Comparison of ENCODE assay signal across 10 cellular contexts in genomic region chr16:1763521-1764511, GRCh38. TPM values are rescaled to one million over a fixed set of nuclear protein-coding genes. Genes with fewer than 3 reads are reported as not detected.
DNase-seq lines count a peak whose midpoint lies in the region; ATAC-seq, FAIRE-seq and TF ChIP-seq lines count a peak whose summit lies in the region.
"Had no signal": no experiment of that assay in that cellular context is flagged by ENCODE, and none has a peak within 500 bp of the region (broad histone marks: within the 10 kb centered on the region; RNA-seq: fewer than 3 reads in every experiment).

No MANE protein-coding gene starts in this region.

- no peak overlapping the region for H3K9ac ChIP-seq in HCT116 (ENCODE audit: low read length)
- H3K9ac ChIP-seq in GM12878 (ENCODE audit: control insufficient read depth, insufficient read depth, low read length): no peak overlapping the region
- no peak overlapping the region for H3K9ac ChIP-seq in iPS-15b (ENCODE audit: low read depth, low read length)

- FAIRE-seq in A549 (lab: Jason Lieb, UNC): no peak
- no peak for FAIRE-seq in GM12878 (lab: Jason Lieb, UNC)

- peak; percentile 46 for TF ChIP-seq CTCF in A549 (IDR thresholded peaks at IDR 0.05)
- peak in 2 of 3 experiments; percentile 49 to 57; a peak in 4 of 6 replicates for TF ChIP-seq CTCF in HCT116 (IDR thresholded peaks at IDR 0.05 in 2 of 3, conservative IDR thresholded peaks at IDR 0.05 in 1 of 3; ENCODE audit: borderline replicate concordance in 1 of 3, insufficient read depth in 1 of 3, low read depth in 2 of 3, low read length in 2 of 3)
- peak in 2 of 3 experiments; percentile 10 to 12; a peak in 1 of 6 replicates for TF ChIP-seq CTCF in GM12878 (IDR thresholded peaks at IDR 0.05 in 2 of 3, conservative IDR thresholded peaks at IDR 0.05 in 1 of 3; ENCODE audit: control insufficient read depth in 2 of 3, extremely low read depth in 1 of 3, insufficient read depth in 1 of 3, low read depth in 3 of 3, low read length in 3 of 3)
- TF ChIP-seq CTCF in GM10248 (IDR thresholded peaks at IDR 0.05; ENCODE audit: control extremely low read depth, extremely low read depth, low read depth, missing control alignments): no peak

- no peaks in the 10 kb centered on the region for H3K27me3 ChIP-seq in HCT116 (ENCODE audit: insufficient read depth, low read length)
- no peaks in the 10 kb centered on the region for H3K27me3 ChIP-seq in GM12878 (replicated peaks in 1 of 2; ENCODE audit: control insufficient read depth in 2 of 2, insufficient read depth in 2 of 2, low read length in 1 of 2)
- H3K27me3 ChIP-seq in iPS-15b (ENCODE audit: control insufficient read depth, insufficient read depth, low read length): no peaks in the 10 kb centered on the region

- DNase-seq in A549 (ENCODE audit: low read depth in 1 of 2, low spot score in 1 of 2): peak in 1 of 2 experiments; percentile 56
- DNase-seq in HCT116 (ENCODE audit: low read depth, low spot score): no peak
- no peak for DNase-seq in GM12878 (ENCODE audit: low read depth, low spot score)
- DNase-seq in NCI-H1092 treated with DMSO at 0.1 percent for 48 hours (lab: John Stamatoyannopoulos, UW): no peak
- DNase-seq in T-cell: no peak
- DNase-seq in DMS153 treated with DMSO at 0.1 percent for 48 hours (lab: John Stamatoyannopoulos, UW; ENCODE audit: unreplicated experiment): no peak
- DNase-seq in GM10248 (ENCODE audit: extremely low spot score): no peak

- SMC1A ChIA-PET in GM12878 (lab: Charles Lee; ENCODE audit: uncharacterized antibody, unreplicated experiment): no interaction called here

- CTCF ChIA-PET in A549 (lab: Yijun Ruan, JAX) (interaction anchor here (0.7 to 8.5 kb wide), 28 partner anchors 9 to 426 kb away, joined by 3 to 56 read pairs (median 4); partner anchors contain the start of genes EME2, IFT140, IGFALS and MAPK8IP3), HCT116 (lab: Charles Lee) (no interaction called here), GM12878 (lab: Yijun Ruan, JAX) (interaction anchor here (1.2 kb wide), 1 partner anchor 58 kb away, joined by 4 read pairs; the partner anchor contains the start of gene MAPK8IP3), T-cell (lab: Charles Lee) (no interaction called here), GM10248 (lab: Yijun Ruan, JAX) (interaction anchor here (1.4 to 1.6 kb wide), 2 partner anchors 10 to 401 kb away, joined by 3 to 9 read pairs; no protein-coding TSS in a partner anchor)

- no peaks in the 10 kb centered on the region for H3K79me2 ChIP-seq in HCT116 (ENCODE audit: insufficient read depth, low read length)
- H3K79me2 ChIP-seq in GM12878 (ENCODE audit: control insufficient read depth, insufficient read depth, low read length): no peaks in the 10 kb centered on the region

- H3K27me3 Mint-ChIP-seq in T-cell: no peaks in the 10 kb centered on the region

- no peak overlapping the region for H3K27ac ChIP-seq in A549
- H3K27ac ChIP-seq in HCT116 (ENCODE audit: low read depth, low read length): peak overlapping the region; percentile 43; the same call in 1 of the 2 replicates
- no peak overlapping the region for H3K27ac ChIP-seq in GM12878 (ENCODE audit: control insufficient read depth, insufficient read depth)
- H3K27ac ChIP-seq: HL-60, prostate gland had no signal

- no peaks in the 10 kb centered on the region for H3K9me2 ChIP-seq in HCT116 (ENCODE audit: insufficient read depth)

- TF ChIP-seq POLR2A in A549 (IDR thresholded peaks at IDR 0.05; ENCODE audit: low read length) (no peak), HCT116 (IDR thresholded peaks at IDR 0.05; ENCODE audit: borderline replicate concordance, extremely low read depth, insufficient read depth, insufficient read length) (no peak), GM12878 (IDR thresholded peaks at IDR 0.05; ENCODE audit: low read depth, low read length) (no peak; the same call in 1 of the 2 replicates)

- peak; percentile 10 to 65; a peak in 3 of 6 replicates for ATAC-seq in A549
- ATAC-seq in HCT116: peak; percentile 72
- ATAC-seq in GM12878: no peak
- no peak for ATAC-seq in T-cell (replicated peaks in 1 of 4)

- H3K9me3 Mint-ChIP-seq in T-cell: no peaks in the 10 kb centered on the region

- no TSS peak for BruUV-seq in HCT116 (replicated peaks; lab: Mats Ljungman, UMichigan)
- BruUV-seq in GM12878 (replicated peaks; lab: Mats Ljungman, UMichigan): no TSS peak

- H3K4me1 ChIP-seq in A549: no peaks in the 10 kb centered on the region
- peaks cover 8 to 15% of the 10 kb centered on the region in 2 experiments; a peak in 3 of 4 replicates for H3K4me1 ChIP-seq in HCT116 (ENCODE audit: control insufficient read depth in 1 of 2, insufficient read depth in 2 of 2, low read length in 2 of 2)
- no peaks in the 10 kb centered on the region for H3K4me1 ChIP-seq in GM12878 (ENCODE audit: control insufficient read depth, insufficient read depth, low read length)
- H3K4me1 ChIP-seq in iPS-15b (ENCODE audit: control insufficient read depth, insufficient read depth, low read length): no peaks in the 10 kb centered on the region
- H3K4me1 ChIP-seq: prostate gland had no signal

- H3K4me1 Mint-ChIP-seq in T-cell: no peaks in the 10 kb centered on the region

- peaks cover 5 to 13% of the 10 kb centered on the region in 2 experiments; a peak in 2 of 4 replicates for H3K36me3 ChIP-seq in HCT116 (ENCODE audit: control insufficient read depth in 1 of 2, insufficient read depth in 2 of 2, low read length in 2 of 2)
- H3K36me3 ChIP-seq in GM12878 (ENCODE audit: control insufficient read depth in 2 of 2, insufficient read depth in 2 of 2, low read length in 1 of 2): peaks cover 0 to 25% of the 10 kb centered on the region in 2 experiments; a peak in 3 of 4 replicates
- H3K36me3 ChIP-seq in iPS-15b (ENCODE audit: control insufficient read depth, insufficient read depth, low read length): peaks cover 54% of the 10 kb centered on the region

- TF ChIP-seq RAD21 in A549 (conservative IDR thresholded peaks at IDR 0.05 in 1 of 2, IDR thresholded peaks at IDR 0.05 in 1 of 2) (peak; percentile 58 to 68; a peak in 4 of 5 replicates), HCT116 (IDR thresholded peaks at IDR 0.05; ENCODE audit: low read depth) (peak; percentile 69), GM12878 (IDR thresholded peaks at IDR 0.05; ENCODE audit: insufficient read depth, low read depth, low read length) (no peak)

- no peak overlapping the region for H3K27ac Mint-ChIP-seq in T-cell

- H3K4me3 Mint-ChIP-seq in T-cell: no peak overlapping the region

- RAD21 ChIA-PET in HCT116 (lab: Charles Lee; ENCODE audit: low non-redundant PET in 1 of 2, low total read pairs in 2 of 2, uncharacterized antibody in 2 of 2, unreplicated experiment in 2 of 2): interaction anchor here in 1 of 2 experiments (0.6 to 1.3 kb wide), 2 partner anchors 86 to 267 kb away, joined by 3 to 13 read pairs; partner anchors contain the start of gene JPT2
- RAD21 ChIA-PET in GM12878 (lab: Charles Lee; ENCODE audit: unreplicated experiment): no interaction called here

- WGBS in A549 (ENCODE audit: missing lambda C conversion rate): 85% methylated on average over 41 of the region's 81 CpGs
- WGBS in GM12878 (ENCODE audit: insufficient coverage, insufficient replicate concordance, low lambda C conversion rate, missing lambda C conversion rate): 96% methylated on average over 41 of the region's 81 CpGs

- H4K20me1 ChIP-seq in HCT116 (ENCODE audit: insufficient read depth): no peaks in the 10 kb centered on the region
- no peaks in the 10 kb centered on the region for H4K20me1 ChIP-seq in GM12878 (ENCODE audit: control insufficient read depth, insufficient read depth)

- intact Hi-C loops in HCT116 (cut with micrococcal nuclease) (no loop called here), GM12878 (cut with micrococcal nuclease; ENCODE audit: unreplicated experiment) (no loop called here)

- in situ Hi-C loops in GM12878 (cut with MboI): no loop called here

- H2AFZ ChIP-seq in HCT116 (ENCODE audit: low read depth, low read length, poor library complexity, severe bottlenecking): no peak overlapping the region
- H2AFZ ChIP-seq in GM12878 (ENCODE audit: control insufficient read depth, low read depth, low read length): no peak overlapping the region

- H3K4me2 ChIP-seq in A549: no peak overlapping the region
- 0 out of 2 replicates have a peak overlapping the region, but pooled peaks have one; percentile 25 for H3K4me2 ChIP-seq in HCT116 (ENCODE audit: low read length)
- no peak overlapping the region for H3K4me2 ChIP-seq in GM12878 (ENCODE audit: control insufficient read depth, insufficient read depth)

- POLR2A ChIA-PET in A549 (lab: Yijun Ruan, JAX) (interaction anchor here (1.1 to 1.9 kb wide), 2 partner anchors 58 to 72 kb away, joined by 3 to 6 read pairs; partner anchors contain the start of gene MAPK8IP3), HCT116 (lab: Charles Lee) (no interaction called here), GM12878 (lab: Charles Lee) (no interaction called here), T-cell (lab: Charles Lee) (interaction anchor here in 1 of 2 donors (0.6 kb wide), 1 partner anchor 34 kb away, joined by 3 read pairs; no protein-coding TSS in a partner anchor), GM10248 (lab: Yijun Ruan, JAX) (no interaction called here)

- H3K9me3 ChIP-seq in A549: no peaks in the 10 kb centered on the region
- H3K9me3 ChIP-seq in HCT116 (ENCODE audit: control insufficient read depth in 1 of 2, insufficient read depth in 1 of 2, low read depth in 1 of 2, low read length in 2 of 2): no peaks in the 10 kb centered on the region
- no peaks in the 10 kb centered on the region for H3K9me3 ChIP-seq in GM12878 (replicated peaks; ENCODE audit: control insufficient read depth, insufficient read depth, low read length)
- H3K9me3 ChIP-seq in iPS-15b (ENCODE audit: control insufficient read depth, insufficient read depth, low read length): no peaks in the 10 kb centered on the region
- H3K9me3 ChIP-seq: prostate gland had no signal

- H3K4me3 ChIP-seq in A549 (no peak overlapping the region), HCT116 (replicated peaks in 1 of 2; ENCODE audit: low read depth in 1 of 2, low read length in 2 of 2) (no peak overlapping the region), GM12878 (no peak overlapping the region), iPS-15b (ENCODE audit: low read depth, low read length) (peak overlapping the region; percentile 49)
- H3K4me3 ChIP-seq: prostate gland had no signal

- peaks cover 17% of the 10 kb centered on the region for H3K36me3 Mint-ChIP-seq in T-cell

- TF ChIP-seq EP300 in A549 (IDR thresholded peaks at IDR 0.05) (no peak), GM12878 (IDR thresholded peaks at IDR 0.05; ENCODE audit: borderline replicate concordance in 1 of 2, control insufficient read depth in 1 of 2, low read depth in 2 of 2, low read length in 2 of 2) (no peak)

RNA-seq across cellular contexts. Expression of gene NME3, which starts 7.5 kb away (rescaled TPM):
- polyA plus RNA-seq in A549 (2011; rRNA removed): 15.2 and 15.7 TPM in 2 replicates
- polyA plus RNA-seq in A549 (2012; cell fraction: cytosol; rRNA removed): 64.9 and 82.8 TPM in 2 replicates
- polyA plus RNA-seq in A549 (2012; cell fraction: nucleus; rRNA removed): 175 and 253 TPM in 2 replicates
- polyA plus RNA-seq in A549 (2017; fragmentation: RNase III; extraction: RNeasy Plus Mini Kit Qiagen cat#74134 plus additional on column Dnase treatment): 46.4 to 59.2 TPM (median 49.9 TPM) in 3 replicates
- polyA minus RNA-seq in A549 (2011; rRNA and poly(A)+ RNA removed): 2.2 and 3.0 TPM in 2 replicates
- total RNA-seq in HCT116 (2021; ENCODE audit: unreplicated experiment): 103 TPM
- 79.3 and 90.1 TPM in 2 replicates for polyA plus RNA-seq in HCT116 (2012)
- total RNA-seq in GM12878 (2013; cell fraction: nucleolus; rRNA removed): 32.8 and 43.7 TPM in 2 replicates
- 49.8 and 55.5 TPM in 2 replicates for total RNA-seq in GM12878 (2014; rRNA removed)
- total RNA-seq in GM12878 (2014; rRNA removed; fragmentation: Illumina TruSeq; extraction: Trizol): 4.3 and 5.2 TPM in 2 replicates
- 46.7 and 47.7 TPM in 2 replicates for total RNA-seq in GM12878 (2021)
- polyA plus RNA-seq in GM12878 (2011; ENCODE audit: low read depth): 10.7 TPM
- polyA plus RNA-seq in GM12878 (2011; rRNA removed): 5.1 and 13.6 TPM in 2 replicates
- 28.1 and 60.3 TPM in 2 replicates for polyA plus RNA-seq in GM12878 (2011; cell fraction: cytosol; rRNA removed)
- polyA plus RNA-seq in GM12878 (2011; cell fraction: nucleus; rRNA removed): 143 and 144 TPM in 2 replicates
- polyA plus RNA-seq in GM12878 (2012): 44.8 and 49.8 TPM in 2 replicates
- polyA plus RNA-seq in GM12878 (2014; fragmentation: Illumina TruSeq; extraction: Trizol): 0.81 TPM in 1 of 2 replicates, not detected in the other
- 1 to 10 TPM in 1 of 2 experiments, under 1 TPM in 1; 0.61 to 4.6 TPM for polyA plus RNA-seq in GM12878 (2014; fragmentation: Nextera tagmentation; extraction: Ambion mirVana)
- polyA plus RNA-seq in GM12878 (2014; rRNA removed): 51.7 and 63.4 TPM in 2 replicates
- polyA plus RNA-seq in GM12878 (2016; fragmentation: Nextera tagmentation; extraction: Ambion mirVana): 10 to 100 TPM; 39.5 to 41.1 TPM
- polyA minus RNA-seq in GM12878 (2011; rRNA and poly(A)+ RNA removed): 1.2 and 7.4 TPM in 2 replicates
- polyA minus RNA-seq in GM12878 (2011; cell fraction: cytosol; rRNA and poly(A)+ RNA removed): 2.3 and 5.2 TPM in 2 replicates
- polyA minus RNA-seq in GM12878 (2011; cell fraction: nucleus; rRNA and poly(A)+ RNA removed): 22.5 and 26.6 TPM in 2 replicates
- 10 to 100 TPM; 45.1 to 95.9 (median 87.5) TPM for total RNA-seq in T-cell

RNA-seq across cellular contexts. Expression of gene EME2, which starts 8.8 kb away (rescaled TPM):
- polyA plus RNA-seq in A549 (2011; rRNA removed): 2.9 and 3.7 TPM in 2 replicates
- polyA plus RNA-seq in A549 (2012; cell fraction: cytosol; rRNA removed): 7.0 and 8.9 TPM in 2 replicates
- polyA plus RNA-seq in A549 (2012; cell fraction: nucleus; rRNA removed): 77.2 and 97.0 TPM in 2 replicates
- 13.0 to 17.3 TPM (median 16.5 TPM) in 3 replicates for polyA plus RNA-seq in A549 (2017; fragmentation: RNase III; extraction: RNeasy Plus Mini Kit Qiagen cat#74134 plus additional on column Dnase treatment)
- 3.7 and 3.8 TPM in 2 replicates for polyA minus RNA-seq in A549 (2011; rRNA and poly(A)+ RNA removed)
- 36.3 TPM for total RNA-seq in HCT116 (2021; ENCODE audit: unreplicated experiment)
- 8.9 and 9.0 TPM in 2 replicates for polyA plus RNA-seq in HCT116 (2012)
- 54.8 and 65.8 TPM in 2 replicates for total RNA-seq in GM12878 (2013; cell fraction: nucleolus; rRNA removed)
- 6.2 and 9.5 TPM in 2 replicates for total RNA-seq in GM12878 (2014; rRNA removed)
- total RNA-seq in GM12878 (2014; rRNA removed; fragmentation: Illumina TruSeq; extraction: Trizol): 1.4 and 2.1 TPM in 2 replicates
- total RNA-seq in GM12878 (2021): 15.8 and 16.9 TPM in 2 replicates
- polyA plus RNA-seq in GM12878 (2011; ENCODE audit: low read depth): 5.6 TPM
- polyA plus RNA-seq in GM12878 (2011; rRNA removed): 2.8 and 4.7 TPM in 2 replicates
- 3.5 and 7.9 TPM in 2 replicates for polyA plus RNA-seq in GM12878 (2011; cell fraction: cytosol; rRNA removed)
- polyA plus RNA-seq in GM12878 (2011; cell fraction: nucleus; rRNA removed): 152 and 178 TPM in 2 replicates
- 10.3 and 11.2 TPM in 2 replicates for polyA plus RNA-seq in GM12878 (2012)
- polyA plus RNA-seq in GM12878 (2014; fragmentation: Illumina TruSeq; extraction: Trizol): 0.79 and 2.1 TPM in 2 replicates
- polyA plus RNA-seq in GM12878 (2014; fragmentation: Nextera tagmentation; extraction: Ambion mirVana): under 1 TPM; 0.29 to 0.80 TPM
- 13.3 and 16.2 TPM in 2 replicates for polyA plus RNA-seq in GM12878 (2014; rRNA removed)
- polyA plus RNA-seq in GM12878 (2016; fragmentation: Nextera tagmentation; extraction: Ambion mirVana): 1 to 10 TPM; 3.4 to 4.7 TPM
- polyA minus RNA-seq in GM12878 (2011; rRNA and poly(A)+ RNA removed): 1.6 and 5.0 TPM in 2 replicates
- 1.7 and 2.6 TPM in 2 replicates for polyA minus RNA-seq in GM12878 (2011; cell fraction: cytosol; rRNA and poly(A)+ RNA removed)
- polyA minus RNA-seq in GM12878 (2011; cell fraction: nucleus; rRNA and poly(A)+ RNA removed): 18.6 and 28.8 TPM in 2 replicates
- total RNA-seq in T-cell: 10 to 100 TPM; 23.0 to 50.6 (median 34.5) TPM

RNA-seq across cellular contexts. Expression of gene MRPS34, which starts 9.1 kb away (rescaled TPM):
- polyA plus RNA-seq in A549 (2011; rRNA removed) (105 and 118 TPM in 2 replicates), A549 (2017; fragmentation: RNase III; extraction: RNeasy Plus Mini Kit Qiagen cat#74134 plus additional on column Dnase treatment) (210 to 220 TPM (median 214 TPM) in 3 replicates), GM12878 (2011; rRNA removed) (62.8 and 99.3 TPM in 2 replicates), GM12878 (2014; fragmentation: Illumina TruSeq; extraction: Trizol) (18.2 and 56.0 TPM in 2 replicates), GM12878 (2014; fragmentation: Nextera tagmentation; extraction: Ambion mirVana) (10 to 100 TPM in 1 of 2 experiments, 1 to 10 TPM in 1; 3.6 to 17.9 TPM), GM12878 (2014; rRNA removed) (189 and 209 TPM in 2 replicates), GM12878 (2016; fragmentation: Nextera tagmentation; extraction: Ambion mirVana) (100 to 1,000 TPM; 265 to 285 TPM)
- 247 and 255 TPM in 2 replicates for polyA plus RNA-seq in A549 (2012; cell fraction: cytosol; rRNA removed)
- polyA plus RNA-seq in A549 (2012; cell fraction: nucleus; rRNA removed): 134 and 202 TPM in 2 replicates
- polyA minus RNA-seq in A549 (2011; rRNA and poly(A)+ RNA removed): 33.4 and 34.5 TPM in 2 replicates
- total RNA-seq in HCT116 (2021; ENCODE audit: unreplicated experiment) (200 TPM), GM12878 (2014; rRNA removed) (144 and 185 TPM in 2 replicates), GM12878 (2014; rRNA removed; fragmentation: Illumina TruSeq; extraction: Trizol) (92.3 and 109 TPM in 2 replicates), GM12878 (2021) (184 and 190 TPM in 2 replicates), T-cell (10 to 100 TPM; 37.5 to 91.2 (median 77.9) TPM)
- 167 and 191 TPM in 2 replicates for polyA plus RNA-seq in HCT116 (2012)
- 26.9 and 32.5 TPM in 2 replicates for total RNA-seq in GM12878 (2013; cell fraction: nucleolus; rRNA removed)
- 24.8 TPM for polyA plus RNA-seq in GM12878 (2011; ENCODE audit: low read depth)
- 130 and 176 TPM in 2 replicates for polyA plus RNA-seq in GM12878 (2011; cell fraction: cytosol; rRNA removed)
- polyA plus RNA-seq in GM12878 (2011; cell fraction: nucleus; rRNA removed): 107 and 127 TPM in 2 replicates
- polyA plus RNA-seq in GM12878 (2012): 75.1 and 85.8 TPM in 2 replicates
- 31.2 and 42.9 TPM in 2 replicates for polyA minus RNA-seq in GM12878 (2011; rRNA and poly(A)+ RNA removed)
- polyA minus RNA-seq in GM12878 (2011; cell fraction: cytosol; rRNA and poly(A)+ RNA removed): 29.7 and 32.3 TPM in 2 replicates
- polyA minus RNA-seq in GM12878 (2011; cell fraction: nucleus; rRNA and poly(A)+ RNA removed): 22.8 and 37.4 TPM in 2 replicates

RNA-seq across cellular contexts. Expression of gene SPSB3, which starts 18.6 kb away (rescaled TPM):
- 9.2 and 10.6 TPM in 2 replicates for polyA plus RNA-seq in A549 (2011; rRNA removed)
- 20.8 and 26.8 TPM in 2 replicates for polyA plus RNA-seq in A549 (2012; cell fraction: cytosol; rRNA removed)
- polyA plus RNA-seq in A549 (2012; cell fraction: nucleus; rRNA removed): 88.1 and 104 TPM in 2 replicates
- 10.6 to 17.3 TPM (median 14.6 TPM) in 3 replicates for polyA plus RNA-seq in A549 (2017; fragmentation: RNase III; extraction: RNeasy Plus Mini Kit Qiagen cat#74134 plus additional on column Dnase treatment)
- polyA minus RNA-seq in A549 (2011; rRNA and poly(A)+ RNA removed): 7.2 and 7.4 TPM in 2 replicates
- total RNA-seq in HCT116 (2021; ENCODE audit: unreplicated experiment): 31.6 TPM
- polyA plus RNA-seq in HCT116 (2012): 43.9 and 51.6 TPM in 2 replicates
- 28.8 and 39.6 TPM in 2 replicates for total RNA-seq in GM12878 (2013; cell fraction: nucleolus; rRNA removed)
- 22.2 and 26.2 TPM in 2 replicates for total RNA-seq in GM12878 (2014; rRNA removed)
- total RNA-seq in GM12878 (2014; rRNA removed; fragmentation: Illumina TruSeq; extraction: Trizol): 4.4 and 5.5 TPM in 2 replicates
- 18.3 and 18.5 TPM in 2 replicates for total RNA-seq in GM12878 (2021)
- 6.5 TPM for polyA plus RNA-seq in GM12878 (2011; ENCODE audit: low read depth)
- polyA plus RNA-seq in GM12878 (2011; rRNA removed): 4.7 and 9.7 TPM in 2 replicates
- 18.5 and 28.3 TPM in 2 replicates for polyA plus RNA-seq in GM12878 (2011; cell fraction: cytosol; rRNA removed)
- polyA plus RNA-seq in GM12878 (2011; cell fraction: nucleus; rRNA removed): 87.6 and 94.0 TPM in 2 replicates
- 19.6 and 21.3 TPM in 2 replicates for polyA plus RNA-seq in GM12878 (2012)
- polyA plus RNA-seq in GM12878 (2014; fragmentation: Illumina TruSeq; extraction: Trizol): 0.97 and 2.8 TPM in 2 replicates
- 1 to 10 TPM in 1 of 2 experiments, under 1 TPM in 1; 0.31 to 1.5 TPM for polyA plus RNA-seq in GM12878 (2014; fragmentation: Nextera tagmentation; extraction: Ambion mirVana)
- 26.9 and 32.4 TPM in 2 replicates for polyA plus RNA-seq in GM12878 (2014; rRNA removed)
- polyA plus RNA-seq in GM12878 (2016; fragmentation: Nextera tagmentation; extraction: Ambion mirVana): 10 to 100 TPM; 25.3 to 26.1 TPM
- 5.9 and 9.0 TPM in 2 replicates for polyA minus RNA-seq in GM12878 (2011; rRNA and poly(A)+ RNA removed)
- 4.8 and 5.2 TPM in 2 replicates for polyA minus RNA-seq in GM12878 (2011; cell fraction: cytosol; rRNA and poly(A)+ RNA removed)
- polyA minus RNA-seq in GM12878 (2011; cell fraction: nucleus; rRNA and poly(A)+ RNA removed): 5.7 and 13.8 TPM in 2 replicates
- 100 to 1,000 TPM in 3 of 5 donors, 10 to 100 TPM in 2; 67.3 to 162 (median 139) TPM for total RNA-seq in T-cell

RNA-seq across cellular contexts. Expression of gene NUBP2, which starts 18.9 kb away (rescaled TPM):
- 21.9 and 24.7 TPM in 2 replicates for polyA plus RNA-seq in A549 (2011; rRNA removed)
- polyA plus RNA-seq in A549 (2012; cell fraction: cytosol; rRNA removed): 94.4 and 129 TPM in 2 replicates
- 147 and 177 TPM in 2 replicates for polyA plus RNA-seq in A549 (2012; cell fraction: nucleus; rRNA removed)
- 58.9 to 65.3 TPM (median 60.7 TPM) in 3 replicates for polyA plus RNA-seq in A549 (2017; fragmentation: RNase III; extraction: RNeasy Plus Mini Kit Qiagen cat#74134 plus additional on column Dnase treatment)
- 9.3 and 9.5 TPM in 2 replicates for polyA minus RNA-seq in A549 (2011; rRNA and poly(A)+ RNA removed)
- total RNA-seq in HCT116 (2021; ENCODE audit: unreplicated experiment): 103 TPM
- polyA plus RNA-seq in HCT116 (2012): 75.2 and 77.9 TPM in 2 replicates
- 45.7 and 59.5 TPM in 2 replicates for total RNA-seq in GM12878 (2013; cell fraction: nucleolus; rRNA removed)
- total RNA-seq in GM12878 (2014; rRNA removed): 88.8 and 106 TPM in 2 replicates
- 11.0 and 13.5 TPM in 2 replicates for total RNA-seq in GM12878 (2014; rRNA removed; fragmentation: Illumina TruSeq; extraction: Trizol)
- total RNA-seq in GM12878 (2021): 73.2 and 79.8 TPM in 2 replicates
- 11.7 TPM for polyA plus RNA-seq in GM12878 (2011; ENCODE audit: low read depth)
- 8.2 and 23.6 TPM in 2 replicates for polyA plus RNA-seq in GM12878 (2011; rRNA removed)
- polyA plus RNA-seq in GM12878 (2011; cell fraction: cytosol; rRNA removed): 54.5 and 91.2 TPM in 2 replicates
- polyA plus RNA-seq in GM12878 (2011; cell fraction: nucleus; rRNA removed): 102 and 133 TPM in 2 replicates
- polyA plus RNA-seq in GM12878 (2012): 44.3 and 48.4 TPM in 2 replicates
- polyA plus RNA-seq in GM12878 (2014; fragmentation: Illumina TruSeq; extraction: Trizol): 0.73 and 6.5 TPM in 2 replicates
- 1 to 10 TPM; 1.9 to 5.9 TPM for polyA plus RNA-seq in GM12878 (2014; fragmentation: Nextera tagmentation; extraction: Ambion mirVana)
- 80.5 and 94.5 TPM in 2 replicates for polyA plus RNA-seq in GM12878 (2014; rRNA removed)
- polyA plus RNA-seq in GM12878 (2016; fragmentation: Nextera tagmentation; extraction: Ambion mirVana): 100 to 1,000 TPM; 115 to 129 TPM
- 8.8 and 27.4 TPM in 2 replicates for polyA minus RNA-seq in GM12878 (2011; rRNA and poly(A)+ RNA removed)
- 18.5 and 20.3 TPM in 2 replicates for polyA minus RNA-seq in GM12878 (2011; cell fraction: cytosol; rRNA and poly(A)+ RNA removed)
- 17.7 and 27.6 TPM in 2 replicates for polyA minus RNA-seq in GM12878 (2011; cell fraction: nucleus; rRNA and poly(A)+ RNA removed)
- total RNA-seq in T-cell: 10 to 100 TPM; 41.2 to 77.0 (median 74.3) TPM

Comparison
In these comparisons a context has a peak if more than half of its experiments do, and no peak if none do; other contexts are left out.
1. ATAC-seq: peak in A549 (2 of 2) and HCT116 (single experiment); none in GM12878 (single experiment) and T-cell (0 of 4).
2. CTCF ChIA-PET loops: an anchor here in A549 (0.7 to 8.5 kb wide), GM12878 (1.2 kb wide) and GM10248 (1.4 to 1.6 kb wide); none called in HCT116 and T-cell.
3. Of the 24 proteins assayed by ChIP-seq in both GM12878 and A549: peak only in GM12878: none; only in A549: MAX, RAD21 and SMC3; in both: CTCF; in neither: 20.